In genomic region chr2:239002591-239002959, GRCh38 we compare ENCODE assay signal across 14 cellular contexts.
DNase-seq lines count a peak whose midpoint lies in the region; ATAC-seq and TF ChIP-seq lines count a peak whose summit lies in the region.
"Had no signal": no experiment of that assay in that cellular context is flagged by ENCODE, and none has a peak within 500 bp of the region (broad histone marks: within the 10 kb centered on the region; RNA-seq: fewer than 3 reads in every experiment).

No MANE protein-coding gene starts in this region.

- DNase-seq in IMR-90 (no peak), chondrocyte (ENCODE audit: low spot score) (no peak), tibial nerve (ENCODE audit: low spot score in 2 of 2) (no peak), inferior parietal cortex (ENCODE audit: extremely low spot score) (no peak), midbrain (lab: John Stamatoyannopoulos, UW) (no peak)
- no peak for DNase-seq in activated effector memory CD4-positive, alpha-beta T cell treated with Interleukin-2 at 50 U/mL for 16 hours
- DNase-seq: activated CD4-positive, alpha-beta T cell treated with anti-CD3 and anti-CD28 coated beads for 48 hours; activated naive CD4-positive, alpha-beta T cell treated with anti-CD3 and anti-CD28 coated beads for 36 hours; NCI-H1105; stimulated activated CD4-positive, alpha-beta T cell treated with anti-CD3 and anti-CD28 coated beads, Interleukin-1b, Interleukin-23, amount 100 ng/mL, for 48 hours had no signal

- H3K27ac ChIP-seq in IMR-90 (ENCODE audit: insufficient read depth, low read length) (no peak overlapping the region), muscle layer of duodenum (ENCODE audit: low read length) (no peak overlapping the region), tibial nerve (peak overlapping the region in 3 of 4 donors; percentile 57 to 85 (median 72))
- H3K27ac ChIP-seq: KMS-11, neural progenitor cell had no signal

- no peak overlapping the region for H3K14ac ChIP-seq in IMR-90 (replicated peaks; ENCODE audit: low read depth, low read length)

- peak overlapping the region; percentile 0 for H3K4me3 Mint-ChIP-seq in chondrocyte (ENCODE audit: unreplicated experiment)
- H3K4me3 Mint-ChIP-seq: activated naive CD4-positive, alpha-beta T cell treated with anti-CD3 and anti-CD28 coated beads for 36 hours; B cell; neural progenitor cell had no signal

- H2AK5ac ChIP-seq in IMR-90 (ENCODE audit: low read depth, low read length) = no peak overlapping the region; the same call in 1 of the 2 replicates

- H4K5ac ChIP-seq in IMR-90 (ENCODE audit: low read depth, low read length) = peak overlapping the region; percentile 4; the same call in 1 of the 2 replicates

- no peaks in the 10 kb centered on the region for H3K79me1 ChIP-seq in IMR-90 (ENCODE audit: low read depth in 1 of 2, low read length in 2 of 2)

- BruUV-seq in IMR-90 (replicated peaks; lab: Mats Ljungman, UMichigan) = no TSS peak

- TF ChIP-seq RAD21 in IMR-90 (IDR thresholded peaks at IDR 0.05; ENCODE audit: low read length) = no peak

- H4K20me1 ChIP-seq in IMR-90 (ENCODE audit: insufficient read depth, low read length) = no peaks in the 10 kb centered on the region

- H3K4me2 ChIP-seq in IMR-90 (ENCODE audit: low read depth, low read length) = no peak overlapping the region
- H3K4me2 ChIP-seq: KMS-11, neural progenitor cell had no signal

- peaks cover 29% of the 10 kb centered on the region for H3K27me3 ChIP-seq in IMR-90 (ENCODE audit: control insufficient read depth, insufficient read depth, low read length)
- no peaks in the 10 kb centered on the region for H3K27me3 ChIP-seq in muscle layer of duodenum (ENCODE audit: low read depth, low read length)
- H3K27me3 ChIP-seq in tibial nerve = no peaks in the 10 kb centered on the region
- H3K27me3 ChIP-seq: neural progenitor cell had no signal

- no peak for ATAC-seq in IMR-90 (ENCODE audit: low read depth)

- H3K4me1 ChIP-seq in IMR-90 (ENCODE audit: control insufficient read depth, insufficient read depth, low read length) (peaks cover 3% of the 10 kb centered on the region; the same call in 1 of the 2 replicates), muscle layer of duodenum (ENCODE audit: control insufficient read depth in 1 of 2, insufficient read depth in 2 of 2, low read length in 2 of 2) (peaks cover 0 to 22% of the 10 kb centered on the region in 2 donors), tibial nerve (peaks cover 0 to 30% (median 3%) of the 10 kb centered on the region in 4 donors)
- H3K4me1 ChIP-seq: neural progenitor cell had no signal

- no peak overlapping the region for H2AK9ac ChIP-seq in IMR-90 (replicated peaks; ENCODE audit: low read depth, low read length, poor library complexity)

- in situ Hi-C loops in IMR-90 (cut with MboI; ENCODE audit: low sequenced_read_pairs) = loop anchor here (10.0 kb wide), 1 partner anchor 638 kb away; no protein-coding TSS in a partner anchor

- peaks cover 24% of the 10 kb centered on the region for H3K4me1 Mint-ChIP-seq in chondrocyte (ENCODE audit: low read depth)
- H3K4me1 Mint-ChIP-seq: B cell had no signal

- no peak overlapping the region for H3K18ac ChIP-seq in IMR-90 (ENCODE audit: low read depth, low read length)

- H2BK5ac ChIP-seq in IMR-90 (ENCODE audit: low read depth, low read length, poor library complexity, severe bottlenecking) = no peak overlapping the region

- no peak for TF ChIP-seq EP300 in tibial nerve (IDR thresholded peaks at IDR 0.05)

- H3K9me3 ChIP-seq in IMR-90 (ENCODE audit: control insufficient read depth, insufficient read depth, low read length) (peaks cover 7% of the 10 kb centered on the region; the same call in 1 of the 2 replicates), muscle layer of duodenum (ENCODE audit: control insufficient read depth in 1 of 2, low read length in 2 of 2) (peaks cover 0 to 4% of the 10 kb centered on the region in 2 donors), tibial nerve (peaks cover 0 to 22% (median 2%) of the 10 kb centered on the region in 4 donors)

- no peaks in the 10 kb centered on the region for H3K36me3 ChIP-seq in IMR-90 (ENCODE audit: control insufficient read depth, insufficient read depth, low read length)
- no peaks in the 10 kb centered on the region for H3K36me3 ChIP-seq in muscle layer of duodenum (ENCODE audit: control insufficient read depth in 1 of 2, insufficient read depth in 2 of 2, low read length in 2 of 2)
- H3K36me3 ChIP-seq in tibial nerve = no peaks in the 10 kb centered on the region
- H3K36me3 ChIP-seq: neural progenitor cell had no signal

- H3K23ac ChIP-seq in IMR-90 (ENCODE audit: low read depth, low read length) = no peak overlapping the region

- no peak overlapping the region for H4K91ac ChIP-seq in IMR-90 (ENCODE audit: insufficient read depth, low read depth, low read length)

- peak overlapping the region in 1 of 2 experiments; percentile 67; a peak in 2 of 4 replicates for H4K8ac ChIP-seq in IMR-90 (ENCODE audit: low read depth in 2 of 2, low read length in 2 of 2)

- CTCF ChIA-PET in IMR-90 (lab: Yijun Ruan, JAX) = interaction anchor here (0.9 to 1.4 kb wide), 4 partner anchors 9 to 638 kb away, joined by 3 to 4 read pairs (median 3); no protein-coding TSS in a partner anchor

- H3K4ac ChIP-seq in IMR-90 (ENCODE audit: low read depth, low read length) = peak overlapping the region; percentile 27

- POLR2A ChIA-PET in IMR-90 (lab: Charles Lee; ENCODE audit: unreplicated experiment) = no interaction called here

- H3K27ac Mint-ChIP-seq in chondrocyte (ENCODE audit: unreplicated experiment) = peak overlapping the region; percentile 52
- H3K27ac Mint-ChIP-seq: activated naive CD4-positive, alpha-beta T cell treated with anti-CD3 and anti-CD28 coated beads for 36 hours; B cell; neural progenitor cell had no signal

- dilution Hi-C loops in IMR-90 (cut with HindIII; ENCODE audit: low sequenced_read_pairs, unreplicated experiment) = no loop called here

- no peak overlapping the region for H2BK20ac ChIP-seq in IMR-90 (ENCODE audit: low read depth, low read length)

- no CpG with 5 or more reads among the region's 8 CpGs for WGBS in IMR-90 (ENCODE audit: extremely low coverage in 2 of 2, insufficient read length in 1 of 2), 2 experiments
- 38% methylated on average over 8 of the region's 8 CpGs for WGBS in tibial nerve, 2 donors

- no peak overlapping the region for H3K9ac ChIP-seq in IMR-90 (ENCODE audit: low read depth, low read length)
- H3K9ac ChIP-seq: KMS-11, neural progenitor cell had no signal

- H3K4me3 ChIP-seq in IMR-90 (ENCODE audit: insufficient read depth, low read depth, low read length) (no peak overlapping the region), muscle layer of duodenum (ENCODE audit: low read depth in 1 of 2, low read length in 2 of 2) (peak overlapping the region; percentile 8 to 34), tibial nerve (peak overlapping the region in 2 of 4 donors; percentile 27 to 36)
- H3K4me3 ChIP-seq: neural progenitor cell had no signal

- intact Hi-C loops in IMR-90 (cut with micrococcal nuclease) = loop anchor here (2.0 to 10.0 kb wide), 5 partner anchors 152 to 646 kb away; no protein-coding TSS in a partner anchor

- H3K9me1 ChIP-seq in IMR-90 (ENCODE audit: insufficient read depth, low read length) = no peaks in the 10 kb centered on the region

- no peak overlapping the region for H2BK15ac ChIP-seq in IMR-90 (ENCODE audit: low read depth, low read length)

- no peak for TF ChIP-seq POLR2A in IMR-90 (IDR thresholded peaks at IDR 0.05; ENCODE audit: low read depth, low read length)
- no peak for TF ChIP-seq POLR2A in tibial nerve (IDR thresholded peaks at IDR 0.05)

- H2BK120ac ChIP-seq in IMR-90 (ENCODE audit: low read depth, low read length) = no peak overlapping the region

- H3K9me3 Mint-ChIP-seq in chondrocyte (ENCODE audit: low read depth) = peaks cover 9% of the 10 kb centered on the region

- peak overlapping the region; percentile 76 for H2AFZ ChIP-seq in IMR-90 (replicated peaks; ENCODE audit: low read length, poor library complexity)
- H2AFZ ChIP-seq: neural progenitor cell had no signal

- TF ChIP-seq CTCF in IMR-90 (conservative IDR thresholded peaks at IDR 0.05; ENCODE audit: low read depth, low read length) (no peak), chondrocyte (IDR thresholded peaks at IDR 0.05) (no peak), tibial nerve (IDR thresholded peaks at IDR 0.05) (no peak)

- peaks cover 16% of the 10 kb centered on the region for H3K27me3 Mint-ChIP-seq in chondrocyte (ENCODE audit: low read depth)

- H3K36me3 Mint-ChIP-seq in chondrocyte (ENCODE audit: low read depth) = peaks cover 6% of the 10 kb centered on the region

- no peak overlapping the region for H3K56ac ChIP-seq in IMR-90 (ENCODE audit: extremely low read depth, insufficient read depth, low read length)

TF ChIP-seq in IMR-90, 13 proteins besides CTCF, POLR2A, EP300 and RAD21 (continues in another document):
- no peak for TF ChIP-seq SMC3 (IDR thresholded peaks at IDR 0.05; ENCODE audit: low read depth, low read length)
- no peak for TF ChIP-seq CHD1 (IDR thresholded peaks at IDR 0.05; ENCODE audit: low read depth, low read length)
- no peak for TF ChIP-seq BHLHE40 (IDR thresholded peaks at IDR 0.05; ENCODE audit: low read depth, low read length)
- TF ChIP-seq MAFK (IDR thresholded peaks at IDR 0.05; ENCODE audit: low read depth, low read length) = no peak
- no peak for TF ChIP-seq RCOR1 (IDR thresholded peaks at IDR 0.05; ENCODE audit: insufficient replicate concordance, low read length)
- no peak for TF ChIP-seq NFE2L2 (IDR thresholded peaks at IDR 0.05; ENCODE audit: low read depth, low read length)
- TF ChIP-seq, protein P1, sequence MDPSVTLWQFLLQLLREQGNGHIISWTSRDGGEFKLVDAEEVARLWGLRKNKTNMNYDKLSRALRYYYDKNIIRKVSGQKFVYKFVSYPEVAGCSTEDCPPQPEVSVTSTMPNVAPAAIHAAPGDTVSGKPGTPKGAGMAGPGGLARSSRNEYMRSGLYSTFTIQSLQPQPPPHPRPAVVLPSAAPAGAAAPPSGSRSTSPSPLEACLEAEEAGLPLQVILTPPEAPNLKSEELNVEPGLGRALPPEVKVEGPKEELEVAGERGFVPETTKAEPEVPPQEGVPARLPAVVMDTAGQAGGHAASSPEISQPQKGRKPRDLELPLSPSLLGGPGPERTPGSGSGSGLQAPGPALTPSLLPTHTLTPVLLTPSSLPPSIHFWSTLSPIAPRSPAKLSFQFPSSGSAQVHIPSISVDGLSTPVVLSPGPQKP (IDR thresholded peaks at IDR 0.05; ENCODE audit: borderline replicate concordance, low read depth, low read length) = no peak
- TF ChIP-seq MAZ (IDR thresholded peaks at IDR 0.05; ENCODE audit: borderline replicate concordance, low read depth, low read length) = no peak
- no peak for TF ChIP-seq MXI1 (IDR thresholded peaks at IDR 0.05; ENCODE audit: borderline replicate concordance, low read depth, low read length)
- no peak for TF ChIP-seq USF2 (IDR thresholded peaks at IDR 0.05; ENCODE audit: low read depth, low read length)

Comparison
In these comparisons a context has a peak if more than half of its experiments do, and no peak if none do; other contexts are left out.
1. H3K27ac ChIP-seq: peak in tibial nerve (3 of 4); none in IMR-90 (single experiment) and muscle layer of duodenum (single experiment).